ENCODE assay signal across 1 cellular context in the genomic region with DNA sequence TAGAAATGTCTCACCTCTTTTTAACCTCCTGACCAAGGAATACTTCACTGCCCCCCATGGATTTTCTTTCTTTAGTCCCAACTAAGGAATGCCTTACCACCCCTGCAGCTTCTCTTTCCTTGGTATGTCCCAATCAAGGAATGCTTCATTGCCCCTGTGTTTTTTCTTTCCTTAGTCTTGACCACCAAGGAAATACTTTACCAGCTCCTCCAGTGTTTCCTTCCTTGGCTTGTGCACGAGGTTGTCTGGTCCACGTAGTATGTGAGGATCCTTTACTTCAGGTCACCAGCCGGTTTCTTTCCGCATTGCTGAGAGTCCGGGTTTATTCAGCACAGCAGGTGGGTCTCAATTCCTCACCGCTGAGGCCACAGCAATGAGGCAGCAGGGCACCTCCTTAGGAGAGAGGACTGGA.
TF ChIP-seq lines count a peak whose summit lies in the region.

No MANE protein-coding gene starts in this region.

TF ChIP-seq in H1, 55 proteins besides CTCF, POLR2A, EP300 and RAD21:
- TF ChIP-seq SP2 (IDR thresholded peaks at IDR 0.05; ENCODE audit: low read length) (no peak), SUZ12 (IDR thresholded peaks at IDR 0.05; ENCODE audit: low read length) (no peak), ZNF274 (IDR thresholded peaks at IDR 0.05; ENCODE audit: borderline replicate concordance, extremely low read depth, low read length) (no peak), EGR1 (IDR thresholded peaks at IDR 0.05; ENCODE audit: borderline replicate concordance, low read depth, low read length) (no peak), HDAC6 (IDR thresholded peaks at IDR 0.05; ENCODE audit: low read depth, low read length) (no peak), TCF12 (IDR thresholded peaks at IDR 0.05; ENCODE audit: low read depth, low read length) (no peak), TAF1 (IDR thresholded peaks at IDR 0.05; ENCODE audit: low read depth, low read length) (no peak), TAF7 (optimal IDR thresholded peaks at IDR 0.05; ENCODE audit: borderline replicate concordance, low read depth, low read length) (no peak), POLR2AphosphoS5 (IDR thresholded peaks at IDR 0.05; ENCODE audit: low read depth, low read length) (no peak), CBX5 (IDR thresholded peaks at IDR 0.05; ENCODE audit: low read depth, low read length) (no peak), SIRT6 (IDR thresholded peaks at IDR 0.05; ENCODE audit: low read length) (no peak), YY1 (IDR thresholded peaks at IDR 0.05; ENCODE audit: low read depth, low read length) (no peak), TEAD4 (IDR thresholded peaks at IDR 0.05; ENCODE audit: low read depth, low read length) (0 out of 2 replicates have a peak, but pooled peaks have one; percentile 45), KDM1A (IDR thresholded peaks at IDR 0.05; ENCODE audit: borderline replicate concordance, low read length) (peak; percentile 33; the same call in 1 of the 2 replicates), SIN3A (conservative IDR thresholded peaks at IDR 0.05 in 1 of 2, IDR thresholded peaks at IDR 0.05 in 1 of 2; ENCODE audit: low read depth in 1 of 2, low read length in 2 of 2) (no peak), NRF1 (IDR thresholded peaks at IDR 0.05; ENCODE audit: low read depth, low read length) (no peak), GTF2F1 (IDR thresholded peaks at IDR 0.05; ENCODE audit: borderline replicate concordance, low read depth, low read length) (no peak), SIX5 (IDR thresholded peaks at IDR 0.05; ENCODE audit: low read depth, low read length) (peak; percentile 9; the same call in 1 of the 2 replicates), MAFK (IDR thresholded peaks at IDR 0.05; ENCODE audit: low read depth, low read length) (no peak), JUND (IDR thresholded peaks at IDR 0.05; ENCODE audit: low read length) (peak; percentile 69), POU5F1 (IDR thresholded peaks at IDR 0.05; ENCODE audit: low read depth, low read length) (no peak), RXRA (IDR thresholded peaks at IDR 0.05; ENCODE audit: insufficient read depth, low read depth, low read length) (no peak), SAP30 (IDR thresholded peaks at IDR 0.05; ENCODE audit: insufficient read depth, insufficient replicate concordance, low read length) (no peak), SRF (IDR thresholded peaks at IDR 0.05; ENCODE audit: low read depth, low read length) (no peak), JUN (IDR thresholded peaks at IDR 0.05; ENCODE audit: low read depth, low read length) (no peak), EZH2 (IDR thresholded peaks at IDR 0.05; ENCODE audit: low read depth, low read length, severe bottlenecking) (no peak), FOSL1 (IDR thresholded peaks at IDR 0.05; ENCODE audit: insufficient read depth, low read depth, low read length) (no peak), GABPA (IDR thresholded peaks at IDR 0.05; ENCODE audit: borderline replicate concordance, insufficient read depth, low read length) (no peak), NANOG (IDR thresholded peaks at IDR 0.05; ENCODE audit: insufficient read depth, low read depth, low read length, poor library complexity, severe bottlenecking) (no peak), CEBPB (IDR thresholded peaks at IDR 0.05; ENCODE audit: low read depth, low read length) (no peak), CHD1 (IDR thresholded peaks at IDR 0.05; ENCODE audit: low read depth, low read length) (peak; percentile 69; the same call in 1 of the 2 replicates), RFX5 (IDR thresholded peaks at IDR 0.05; ENCODE audit: borderline replicate concordance, low read depth, low read length) (no peak), CBX8 (IDR thresholded peaks at IDR 0.05; ENCODE audit: borderline replicate concordance, low read depth, low read length) (no peak), CHD2 (IDR thresholded peaks at IDR 0.05; ENCODE audit: low read length) (no peak), CTBP2 (IDR thresholded peaks at IDR 0.05; ENCODE audit: borderline replicate concordance, insufficient read depth, insufficient read length, low read length) (peak; percentile 34), KDM4A (IDR thresholded peaks at IDR 0.05; ENCODE audit: low read depth, low read length, severe bottlenecking) (no peak), ASH2L (IDR thresholded peaks at IDR 0.05; ENCODE audit: low read length) (peak; percentile 42), SP1 (IDR thresholded peaks at IDR 0.05; ENCODE audit: low read depth, low read length) (0 out of 2 replicates have a peak, but pooled peaks have one; percentile 45)
- TF ChIP-seq, protein P1, sequence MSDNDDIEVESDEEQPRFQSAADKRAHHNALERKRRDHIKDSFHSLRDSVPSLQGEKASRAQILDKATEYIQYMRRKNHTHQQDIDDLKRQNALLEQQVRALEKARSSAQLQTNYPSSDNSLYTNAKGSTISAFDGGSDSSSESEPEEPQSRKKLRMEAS (IDR thresholded peaks at IDR 0.05): no peak; the same call in 1 of the 2 replicates
- TF ChIP-seq, protein P2, sequence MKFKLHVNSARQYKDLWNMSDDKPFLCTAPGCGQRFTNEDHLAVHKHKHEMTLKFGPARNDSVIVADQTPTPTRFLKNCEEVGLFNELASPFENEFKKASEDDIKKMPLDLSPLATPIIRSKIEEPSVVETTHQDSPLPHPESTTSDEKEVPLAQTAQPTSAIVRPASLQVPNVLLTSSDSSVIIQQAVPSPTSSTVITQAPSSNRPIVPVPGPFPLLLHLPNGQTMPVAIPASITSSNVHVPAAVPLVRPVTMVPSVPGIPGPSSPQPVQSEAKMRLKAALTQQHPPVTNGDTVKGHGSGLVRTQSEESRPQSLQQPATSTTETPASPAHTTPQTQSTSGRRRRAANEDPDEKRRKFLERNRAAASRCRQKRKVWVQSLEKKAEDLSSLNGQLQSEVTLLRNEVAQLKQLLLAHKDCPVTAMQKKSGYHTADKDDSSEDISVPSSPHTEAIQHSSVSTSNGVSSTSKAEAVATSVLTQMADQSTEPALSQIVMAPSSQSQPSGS (IDR thresholded peaks at IDR 0.05; ENCODE audit: low read length): no peak
- TF ChIP-seq, protein P3, sequence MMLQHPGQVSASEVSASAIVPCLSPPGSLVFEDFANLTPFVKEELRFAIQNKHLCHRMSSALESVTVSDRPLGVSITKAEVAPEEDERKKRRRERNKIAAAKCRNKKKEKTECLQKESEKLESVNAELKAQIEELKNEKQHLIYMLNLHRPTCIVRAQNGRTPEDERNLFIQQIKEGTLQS (IDR thresholded peaks at IDR 0.05; ENCODE audit: insufficient read depth, low read depth, low read length): no peak
